In genomic region chr10:79293841-79294705, GRCh38 we compare ENCODE assay signal across 8 cellular contexts. TPM values are rescaled to one million over a fixed set of nuclear protein-coding genes. Genes with fewer than 3 reads are reported as not detected.
A peak's percentile ranks its signal among the peaks of the same experiment; 100 is the strongest.
DNase-seq lines count a peak whose midpoint lies in the region; ATAC-seq and TF ChIP-seq lines count a peak whose summit lies in the region.

No MANE protein-coding gene starts in this region.

- H3K4me2 ChIP-seq in BLaER1: peak overlapping the region; percentile 39

- H3K4me3 ChIP-seq in BLaER1: no peak overlapping the region
- no peak overlapping the region for H3K4me3 ChIP-seq in dorsolateral prefrontal cortex
- no peak overlapping the region for H3K4me3 ChIP-seq in muscle layer of duodenum (ENCODE audit: low read depth in 1 of 2, low read length in 2 of 2)

- TF ChIP-seq CTCF in dorsolateral prefrontal cortex (IDR thresholded peaks at IDR 0.05 in 54 of 56, conservative IDR thresholded peaks at IDR 0.05 in 2 of 56; ENCODE audit: low read depth in 1 of 56, partially characterized antibody in 56 of 56): no peak

- peaks cover 99% of the 10 kb centered on the region for H4K20me1 ChIP-seq in BLaER1

- H3K27ac ChIP-seq in BLaER1 (peak overlapping the region; percentile 10; the same call in 1 of the 2 replicates), dorsolateral prefrontal cortex (peak overlapping the region in 49 of 59 donors; percentile 10 to 82 (median 60)), muscle layer of duodenum (ENCODE audit: low read length) (peak overlapping the region; percentile 58)

- H3K36me3 ChIP-seq in BLaER1 (peaks cover 98% of the 10 kb centered on the region), muscle layer of duodenum (ENCODE audit: control insufficient read depth in 1 of 2, insufficient read depth in 2 of 2, low read length in 2 of 2) (peaks cover 60 to 94% of the 10 kb centered on the region in 2 donors)

- no peaks in the 10 kb centered on the region for H3K27me3 ChIP-seq in BLaER1
- no peaks in the 10 kb centered on the region for H3K27me3 ChIP-seq in dorsolateral prefrontal cortex
- H3K27me3 ChIP-seq in muscle layer of duodenum (ENCODE audit: low read depth, low read length): no peaks in the 10 kb centered on the region

- peak overlapping the region; percentile 2; the same call in 1 of the 2 replicates for H3K9ac ChIP-seq in BLaER1

- peaks cover 55% of the 10 kb centered on the region for H3K4me1 ChIP-seq in BLaER1
- H3K4me1 ChIP-seq in muscle layer of duodenum (ENCODE audit: control insufficient read depth in 1 of 2, insufficient read depth in 2 of 2, low read length in 2 of 2): peaks cover 0 to 17% of the 10 kb centered on the region in 2 donors

- intact Hi-C loops in dorsolateral prefrontal cortex (cut with DNase I): loop anchor here (5.0 kb wide), 1 partner anchor 53 kb away; the partner anchor contains the start of gene PPIF (in 2 of the 2)

- H3K9me3 ChIP-seq in BLaER1: no peaks in the 10 kb centered on the region
- no peaks in the 10 kb centered on the region for H3K9me3 ChIP-seq in muscle layer of duodenum (ENCODE audit: control insufficient read depth in 1 of 2, low read length in 2 of 2)

- DNase-seq in NOMO-1 (lab: John Stamatoyannopoulos, UW; ENCODE audit: unreplicated experiment in 2 of 2): peak; percentile 86 to 89
- DNase-seq in dorsolateral prefrontal cortex: no peak
- DNase-seq in kidney glomerular epithelial cell (lab: John Stamatoyannopoulos, UW): no peak
- no peak for DNase-seq in SHP77 treated with DMSO at 0.1 percent for 48 hours (lab: John Stamatoyannopoulos, UW)

- no peak for ATAC-seq in HG03565 (IDR thresholded peaks at IDR 0.05; ENCODE audit: unreplicated experiment)
- no peak for ATAC-seq in HG02678 (IDR thresholded peaks at IDR 0.05; ENCODE audit: unreplicated experiment)

RNA-seq across cellular contexts. Expression of gene PPIF, which starts 53.2 kb away (rescaled TPM):
- 10 to 100 TPM; 36.9 to 90.0 (median 52.6) TPM for total RNA-seq in dorsolateral prefrontal cortex

Comparison
In these comparisons a context has a peak if more than half of its experiments do, and no peak if none do; other contexts are left out.
1. H3K27ac ChIP-seq: peak in every context shown above with its lines; median percentile 60 in dorsolateral prefrontal cortex; 58 in muscle layer of duodenum; 10 in BLaER1.
2. DNase-seq: peak in NOMO-1 (2 of 2); none in dorsolateral prefrontal cortex (0 of 10), kidney glomerular epithelial cell (single experiment) and SHP77 treated with DMSO at 0.1 percent for 48 hours (single experiment).